9 cellular contexts compared by ENCODE assay signal in the genomic region with DNA sequence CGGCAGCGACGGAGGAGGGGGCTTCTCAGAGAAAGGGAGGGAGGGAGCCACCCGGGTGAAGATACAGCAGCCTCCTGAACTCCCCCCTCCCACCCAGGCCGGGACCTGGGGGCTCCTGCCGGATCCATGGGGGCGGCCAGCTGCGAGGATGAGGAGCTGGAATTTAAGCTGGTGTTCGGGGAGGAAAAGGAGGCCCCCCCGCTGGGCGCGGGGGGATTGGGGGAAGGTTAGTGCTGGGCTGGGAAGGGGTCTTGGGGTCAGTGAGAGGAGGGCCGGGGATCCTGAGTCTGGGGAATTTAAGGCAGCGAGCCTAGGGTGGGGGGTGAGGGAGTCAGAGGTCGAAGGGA. TPM values are rescaled to one million over a fixed set of nuclear protein-coding genes. Genes with fewer than 3 reads are reported as not detected.
A peak's percentile ranks its signal among the peaks of the same experiment; 100 is the strongest.
DNase-seq lines count a peak whose midpoint lies in the region; ATAC-seq, FAIRE-seq and TF ChIP-seq lines count a peak whose summit lies in the region.
"Had no signal": no experiment of that assay in that cellular context is flagged by ENCODE, and none has a peak within 500 bp of the region (broad histone marks: within the 10 kb centered on the region; RNA-seq: fewer than 3 reads in every experiment).

No MANE protein-coding gene starts in this region.

- H3K27me3 Mint-ChIP-seq in nephron (ENCODE audit: low read depth): no peaks in the 10 kb centered on the region

- H3K9ac ChIP-seq in Karpas-422 (ENCODE audit: low read length): peak overlapping the region; percentile 75

- intact Hi-C loops in sciatic nerve (cut with DNase I): loop anchor here (5.0 kb wide), 1 partner anchor 64 kb away; no protein-coding TSS in a partner anchor

- peaks cover 53% of the 10 kb centered on the region for H3K4me1 ChIP-seq in ACC112 (ENCODE audit: control insufficient read depth, insufficient read depth, low read length, unreplicated experiment)
- H3K4me1 ChIP-seq in Karpas-422 (ENCODE audit: low read length): peaks cover 57% of the 10 kb centered on the region
- H3K4me1 ChIP-seq in ectodermal cell (ENCODE audit: control insufficient read depth, insufficient read depth, low read length): peaks cover 4% of the 10 kb centered on the region

- H3K36me3 ChIP-seq in ACC112 (ENCODE audit: insufficient read depth, low read length): no peaks in the 10 kb centered on the region; the same call in 1 of the 2 replicates
- no peaks in the 10 kb centered on the region for H3K36me3 ChIP-seq in Karpas-422 (ENCODE audit: insufficient read depth, low read length)
- H3K36me3 ChIP-seq in ectodermal cell (ENCODE audit: control insufficient read depth, insufficient read depth, low read length): peaks cover 15% of the 10 kb centered on the region

- 0 to 1% methylated on average over 14 to 15 of the region's 15 CpGs for WGBS in ectodermal cell, 2 experiments

- H3K4me1 Mint-ChIP-seq in nephron: peaks cover 52% of the 10 kb centered on the region

- peaks cover 21% of the 10 kb centered on the region for H3K36me3 Mint-ChIP-seq in nephron (ENCODE audit: low read depth)

- no peak for TF ChIP-seq CTCF in nephron (IDR thresholded peaks at IDR 0.05; ENCODE audit: unreplicated experiment in 3 of 3)

- FAIRE-seq in GM12892 (lab: Jason Lieb, UNC): no peak

- H3K4me3 ChIP-seq in ACC112 (ENCODE audit: low read depth, low read length) (peak overlapping the region; percentile 99), Karpas-422 (ENCODE audit: low read length) (peak overlapping the region; percentile 72), ectodermal cell (ENCODE audit: insufficient read depth, low read depth, low read length) (peak overlapping the region; percentile 90)

- H4K20me1 ChIP-seq in Karpas-422 (ENCODE audit: insufficient read depth, low read depth, low read length): no peaks in the 10 kb centered on the region

- TF ChIP-seq POLR2A in GM12892 (IDR thresholded peaks at IDR 0.05; ENCODE audit: low read depth, low read length): no peak

- H3K4me2 ChIP-seq in Karpas-422 (ENCODE audit: low read depth, low read length, poor library complexity, severe bottlenecking): peak overlapping the region; percentile 96

- peak overlapping the region; percentile 89 to 95 (median 92) for H3K4me3 Mint-ChIP-seq in nephron

- peak overlapping the region; percentile 99 to 100 (median 100) for H3K27ac Mint-ChIP-seq in nephron

- H3K27ac ChIP-seq in ACC112 (ENCODE audit: low read depth, low read length): peak overlapping the region; percentile 83
- H3K27ac ChIP-seq in Karpas-422 (ENCODE audit: low read length): no peak overlapping the region
- peak overlapping the region; percentile 30 for H3K27ac ChIP-seq in ectodermal cell (ENCODE audit: insufficient read depth, low read depth, low read length, poor library complexity, severe bottlenecking)

- no peak for ATAC-seq in sciatic nerve

- peaks cover 6% of the 10 kb centered on the region for H3K79me2 ChIP-seq in ACC112 (ENCODE audit: control insufficient read depth, insufficient read depth, low read length, unreplicated experiment)
- no peaks in the 10 kb centered on the region for H3K79me2 ChIP-seq in Karpas-422 (ENCODE audit: low read length)

- DNase-seq in Karpas-422: no peak
- DNase-seq in stimulated activated naive CD4-positive, alpha-beta T cell treated with Interleukin-2 at 50 U/mL for 16 hours (lab: John Stamatoyannopoulos, UW): no peak
- DNase-seq in sciatic nerve (ENCODE audit: low spot score): no peak
- no peak for DNase-seq in SW480 (ENCODE audit: low spot score)
- DNase-seq in GM12892 (ENCODE audit: insufficient read length): no peak

- H3K9me3 Mint-ChIP-seq in nephron: no peaks in the 10 kb centered on the region

- H3K9me2 ChIP-seq in Karpas-422 (replicated peaks; ENCODE audit: insufficient read depth, low read length): no peaks in the 10 kb centered on the region

- H2AFZ ChIP-seq in ACC112 (ENCODE audit: low read length, unreplicated experiment) (peak overlapping the region; percentile 87), Karpas-422 (ENCODE audit: low read length) (peak overlapping the region; percentile 49)

- H3K27me3 ChIP-seq in ACC112 (ENCODE audit: insufficient read depth, low read length) (no peaks in the 10 kb centered on the region), Karpas-422 (ENCODE audit: low read length) (no peaks in the 10 kb centered on the region), ectodermal cell (ENCODE audit: control insufficient read depth, insufficient read depth, low read length, poor library complexity, severe bottlenecking) (peaks cover under 1% of the 10 kb centered on the region)

- H3K9me3 ChIP-seq in Karpas-422 (ENCODE audit: low read length): no peaks in the 10 kb centered on the region
- no peaks in the 10 kb centered on the region for H3K9me3 ChIP-seq in ectodermal cell (ENCODE audit: control insufficient read depth, low read length)

RNA-seq across cellular contexts. Expression of a gene that starts 0.2 kb away (rescaled TPM):
- total RNA-seq in Karpas-422 (2014; rRNA removed; shearing (Covaris generic); ENCODE audit: low replicate concordance): 17.1 and 19.9 TPM in 2 replicates
- polyA plus RNA-seq in ectodermal cell (2013, experiment 1 of 4): 100 TPM
- polyA plus RNA-seq in ectodermal cell (2013, experiment 2 of 4): 95.1 TPM
- 104 TPM for polyA plus RNA-seq in ectodermal cell (2013, experiment 3 of 4)
- 114 TPM for polyA plus RNA-seq in ectodermal cell (2013, experiment 4 of 4)
- 78.9 TPM for total RNA-seq in sciatic nerve
- 1.8 TPM for polyA plus RNA-seq in GM12892 (2012; ENCODE audit: missing spikeins)

RNA-seq across cellular contexts. Expression of a gene that starts 28.4 kb away (rescaled TPM):
- total RNA-seq in Karpas-422 (2014; rRNA removed; shearing (Covaris generic); ENCODE audit: low replicate concordance): 1.6 and 2.3 TPM in 2 replicates
- polyA plus RNA-seq in ectodermal cell (2013, experiment 1 of 4): not detected
- not detected for polyA plus RNA-seq in ectodermal cell (2013, experiment 2 of 4)
- polyA plus RNA-seq in ectodermal cell (2013, experiment 3 of 4): not detected
- polyA plus RNA-seq in ectodermal cell (2013, experiment 4 of 4): not detected
- total RNA-seq in sciatic nerve: 8.9 TPM
- 2.8 TPM for polyA plus RNA-seq in GM12892 (2012; ENCODE audit: missing spikeins)

RNA-seq across cellular contexts. Expression of a gene that starts 30.6 kb away (rescaled TPM):
- not detected in 2 replicates for total RNA-seq in Karpas-422 (2014; rRNA removed; shearing (Covaris generic); ENCODE audit: low replicate concordance)
- polyA plus RNA-seq in ectodermal cell (2013, experiment 1 of 4): 26.8 TPM
- polyA plus RNA-seq in ectodermal cell (2013, experiment 2 of 4): 37.6 TPM
- 23.9 TPM for polyA plus RNA-seq in ectodermal cell (2013, experiment 3 of 4)
- polyA plus RNA-seq in ectodermal cell (2013, experiment 4 of 4): 28.9 TPM
- total RNA-seq in sciatic nerve: 20.0 TPM
- not detected for polyA plus RNA-seq in GM12892 (2012; ENCODE audit: missing spikeins)

RNA-seq across cellular contexts. Expression of a gene that starts 33.3 kb away (rescaled TPM):
- 0.07 and 0.69 TPM in 2 replicates for total RNA-seq in Karpas-422 (2014; rRNA removed; shearing (Covaris generic); ENCODE audit: low replicate concordance)
- not detected for polyA plus RNA-seq in ectodermal cell (2013, experiment 1 of 4)
- polyA plus RNA-seq in ectodermal cell (2013, experiment 2 of 4): not detected
- 0.16 TPM for polyA plus RNA-seq in ectodermal cell (2013, experiment 3 of 4)
- not detected for polyA plus RNA-seq in ectodermal cell (2013, experiment 4 of 4)
- total RNA-seq in sciatic nerve: 68.1 TPM
- 0.83 TPM for polyA plus RNA-seq in GM12892 (2012; ENCODE audit: missing spikeins)
- total RNA-seq: HT1080 had no signal

RNA-seq across cellular contexts. Expression of a gene that starts 56.9 kb away (rescaled TPM):
- total RNA-seq in Karpas-422 (2014; rRNA removed; shearing (Covaris generic); ENCODE audit: low replicate concordance): 26.6 and 29.6 TPM in 2 replicates
- polyA plus RNA-seq in ectodermal cell (2013, experiment 1 of 4): 7.4 TPM
- polyA plus RNA-seq in ectodermal cell (2013, experiment 2 of 4): 7.6 TPM
- 6.4 TPM for polyA plus RNA-seq in ectodermal cell (2013, experiment 3 of 4)
- 7.9 TPM for polyA plus RNA-seq in ectodermal cell (2013, experiment 4 of 4)
- total RNA-seq in sciatic nerve: 6.7 TPM
- polyA plus RNA-seq in GM12892 (2012; ENCODE audit: missing spikeins): 5.1 TPM

Comparison
In these comparisons a context has a peak if more than half of its experiments do, and no peak if none do; other contexts are left out.
1. RNA of a gene that starts 30.6 kb away (total RNA-seq): 20.0 TPM in sciatic nerve (single experiment); not detected in Karpas-422; every median in the first group is over 10 times any median in the second.
2. Peak in every context shown above with its lines, with median percentiles within 50 percentile points of each other: H3K4me3 ChIP-seq.